In genomic region chr15:89244512-89244869, GRCh38 we compare ENCODE assay signal across 8 cellular contexts. TPM values are rescaled to one million over a fixed set of nuclear protein-coding genes. Genes with fewer than 3 reads are reported as not detected.
A peak's percentile ranks its signal among the peaks of the same experiment; 100 is the strongest.
DNase-seq lines count a peak whose midpoint lies in the region; ATAC-seq, FAIRE-seq and TF ChIP-seq lines count a peak whose summit lies in the region.

No MANE protein-coding gene starts in this region.

- TF ChIP-seq CTCF in LNCaP clone FGC (IDR thresholded peaks at IDR 0.05; ENCODE audit: control insufficient read depth, extremely low read depth, insufficient read depth) (no peak), ovary (IDR thresholded peaks at IDR 0.05) (no peak), D721Med (IDR thresholded peaks at IDR 0.05; ENCODE audit: insufficient read depth, missing control alignments) (no peak)

- H3K4me1 ChIP-seq in ovary (ENCODE audit: insufficient read depth): peaks cover 2% of the 10 kb centered on the region

- 0% methylated on average over 9 of the region's 9 CpGs for WGBS in ovary, 3 donors

- no peaks in the 10 kb centered on the region for H3K27me3 Mint-ChIP-seq in effector memory CD8-positive, alpha-beta T cell

- no peak for TF ChIP-seq POLR2A in ovary (IDR thresholded peaks at IDR 0.05)

- peaks cover 8% of the 10 kb centered on the region for H3K36me3 Mint-ChIP-seq in effector memory CD8-positive, alpha-beta T cell (ENCODE audit: insufficient read depth)

- peak overlapping the region; percentile 87 to 88 for H3K27ac Mint-ChIP-seq in effector memory CD8-positive, alpha-beta T cell

- H3K27ac ChIP-seq in ovary (no peak overlapping the region), caudate nucleus (ENCODE audit: low read depth, low read length) (no peak overlapping the region)

- TF ChIP-seq EP300 in ovary (IDR thresholded peaks at IDR 0.05): no peak

- H3K9me3 Mint-ChIP-seq in effector memory CD8-positive, alpha-beta T cell: no peaks in the 10 kb centered on the region

- intact Hi-C loops in ovary (cut with DNase I): no loop called here

- H3K27me3 ChIP-seq in ovary: no peaks in the 10 kb centered on the region

- peaks cover 0 to 4% of the 10 kb centered on the region in 2 donors for H3K9me3 ChIP-seq in ovary

- no peaks in the 10 kb centered on the region for H3K36me3 ChIP-seq in ovary

- peaks cover 19 to 21% of the 10 kb centered on the region in 2 donors for H3K4me1 Mint-ChIP-seq in effector memory CD8-positive, alpha-beta T cell (ENCODE audit: low read depth in 2 of 2)

- H3K4me3 Mint-ChIP-seq in effector memory CD8-positive, alpha-beta T cell: peak overlapping the region; percentile 90 to 97

- FAIRE-seq in D721Med (lab: Jason Lieb, UNC): no peak

- H3K4me3 ChIP-seq in LNCaP clone FGC (ENCODE audit: low read depth, low read length) (peak overlapping the region; percentile 84), ovary (peak overlapping the region; percentile 54)

- DNase-seq in AG08395 (ENCODE audit: low spot score) (peak; percentile 29), LNCaP clone FGC (ENCODE audit: low read depth) (no peak), ovary (no peak), caudate nucleus (lab: John Stamatoyannopoulos, UW) (no peak), D721Med (ENCODE audit: insufficient read length, low spot score) (no peak)
- DNase-seq in effector memory CD8-positive, alpha-beta T cell: no peak

- ATAC-seq in GM19438 (IDR thresholded peaks at IDR 0.05; ENCODE audit: low read depth, unreplicated experiment): peak; percentile 38
- ATAC-seq in effector memory CD8-positive, alpha-beta T cell (replicated peaks): no peak
- no peak for ATAC-seq in activated CD4-positive, CD25-positive, alpha-beta regulatory T cell treated with anti-CD3 and anti-CD28 coated beads, Interleukin-2, amount 50 U/mL, for 24 hours

RNA-seq across cellular contexts. Expression of gene FANCI, which starts 0.7 kb away (rescaled TPM):
- 10 to 100 TPM in 1 of 7 donors, 1 to 10 TPM in 6; 2.9 to 11.7 (median 5.2) TPM for total RNA-seq in ovary
- polyA plus RNA-seq in ovary: 1 to 10 TPM; 3.0 to 4.4 TPM

RNA-seq across cellular contexts. Expression of gene RLBP1, which starts 23.1 kb away (rescaled TPM):
- not detected for total RNA-seq in ovary
- not detected for polyA plus RNA-seq in ovary
